In genomic region chr3:70606018-70606417, GRCh38 we compare ENCODE assay signal across 20 cellular contexts.
A peak's percentile ranks its signal among the peaks of the same experiment; 100 is the strongest.
DNase-seq lines count a peak whose midpoint lies in the region; ATAC-seq, FAIRE-seq and TF ChIP-seq lines count a peak whose summit lies in the region.
"Had no signal": no experiment of that assay in that cellular context is flagged by ENCODE, and none has a peak within 500 bp of the region (broad histone marks: within the 10 kb centered on the region; RNA-seq: fewer than 3 reads in every experiment).

No MANE protein-coding gene starts in this region.

- H3K27me3 ChIP-seq in H9 (ENCODE audit: insufficient read depth, low read length), result no peaks in the 10 kb centered on the region
- no peaks in the 10 kb centered on the region for H3K27me3 ChIP-seq in pancreas
- H3K27me3 ChIP-seq: gastroesophageal sphincter, left lung, upper lobe of left lung had no signal

- no peak for TF ChIP-seq POLR2A in GM12892 (IDR thresholded peaks at IDR 0.05; ENCODE audit: low read depth, low read length)

- no peak overlapping the region for H3K18ac ChIP-seq in H9 (ENCODE audit: insufficient read length, low read depth, low read length)

- ATAC-seq in omental fat pad (ENCODE audit: low FRiP score) (no peak), pancreas (no peak)
- ATAC-seq: activated T-helper 17 cell treated with anti-CD3 and anti-CD28 coated beads, Interleukin-2, amount 50 U/mL, for 72 hours; CD8-positive, alpha-beta T cell; gastroesophageal sphincter; left lung had no signal

- no peak overlapping the region for H2AFZ ChIP-seq in H9 (ENCODE audit: low read length)

- no peak overlapping the region for H3K4me3 Mint-ChIP-seq in H9
- H3K4me3 Mint-ChIP-seq: activated naive CD8-positive, alpha-beta T cell treated with anti-CD3 and anti-CD28 coated beads, Interleukin-2, amount 10 ng/mL, durations not matched to agents 7 days and 5 days; activated T-helper 17 cell treated with anti-CD3 and anti-CD28 coated beads, Interleukin-2, amount 50 U/mL, for 72 hours; CD8-positive, alpha-beta T cell had no signal

- H3K4me2 ChIP-seq in H9 (ENCODE audit: insufficient read depth, insufficient read length, low read length), result no peak overlapping the region
- H3K4me2 ChIP-seq: smooth muscle cell had no signal

- H3K27ac Mint-ChIP-seq in H9, result no peak overlapping the region
- H3K27ac Mint-ChIP-seq: activated naive CD8-positive, alpha-beta T cell treated with anti-CD3 and anti-CD28 coated beads, Interleukin-2, amount 10 ng/mL, durations not matched to agents 7 days and 5 days; activated T-helper 17 cell treated with anti-CD3 and anti-CD28 coated beads, Interleukin-2, amount 50 U/mL, for 72 hours; CD8-positive, alpha-beta T cell had no signal

- H3K27me3 Mint-ChIP-seq in H9 (ENCODE audit: low read depth), result no peaks in the 10 kb centered on the region

- H3K9me3 ChIP-seq in H9 (ENCODE audit: control insufficient read depth, low read depth, low read length), result no peaks in the 10 kb centered on the region
- H3K9me3 ChIP-seq in pancreas, result no peaks in the 10 kb centered on the region
- H3K9me3 ChIP-seq: gastroesophageal sphincter, left lung, prostate gland, upper lobe of left lung had no signal

- H4K91ac ChIP-seq in H9 (ENCODE audit: insufficient read length, low read depth, low read length), result no peak overlapping the region

- intact Hi-C loops in pancreas (cut with DNase I), result no loop called here

- DNase-seq in Caki2 (ENCODE audit: low read depth), result peak; percentile 21
- DNase-seq in H9, result no peak
- DNase-seq in NCI-H69 (lab: John Stamatoyannopoulos, UW), result peak; percentile 38
- DNase-seq in foreskin melanocyte, result peak; percentile 6
- no peak for DNase-seq in omental fat pad (ENCODE audit: low spot score)
- DNase-seq in NCI-H510A treated with DMSO at 0.1 percent for 48 hours (lab: John Stamatoyannopoulos, UW), result no peak
- DNase-seq in GM12892 (ENCODE audit: insufficient read length), result no peak
- DNase-seq in pancreas, result no peak
- DNase-seq: activated naive CD8-positive, alpha-beta T cell treated with anti-CD3 and anti-CD28 coated beads, Interleukin-2, amount 10 ng/mL, durations not matched to agents 7 days and 5 days; CD8-positive, alpha-beta T cell; left lung; stimulated activated CD4-positive, alpha-beta T cell treated with anti-CD3 and anti-CD28 coated beads, Interleukin-4, amount 100 ng/mL, for 24 hours; upper lobe of left lung had no signal

- no peak overlapping the region for H3K14ac ChIP-seq in H9 (ENCODE audit: insufficient read depth, low read length)

- no peak overlapping the region for H3K23ac ChIP-seq in H9 (ENCODE audit: insufficient read length, low read depth, low read length)

- H2BK20ac ChIP-seq in H9 (ENCODE audit: low read depth, low read length, poor library complexity, severe bottlenecking), result peak overlapping the region; percentile 83

- H2BK5ac ChIP-seq in H9 (ENCODE audit: insufficient read length, low read length), result no peak overlapping the region

- H3K9ac ChIP-seq in H9 (ENCODE audit: extremely low read depth, insufficient read length, low read length), result no peak overlapping the region

- TF ChIP-seq CTCF in H9 (conservative IDR thresholded peaks at IDR 0.05) (no peak), omental fat pad (IDR thresholded peaks at IDR 0.05) (no peak), pancreas (IDR thresholded peaks at IDR 0.05) (no peak)

- peak overlapping the region; percentile 88 for H2BK120ac ChIP-seq in H9 (ENCODE audit: low read depth, low read length, poor library complexity, severe bottlenecking)

- no peaks in the 10 kb centered on the region for H4K20me1 ChIP-seq in H9 (ENCODE audit: control insufficient read depth, insufficient read depth, insufficient read length)

- H3K4me3 ChIP-seq in pancreas, result no peak overlapping the region
- H3K4me3 ChIP-seq: gastroesophageal sphincter, left lung, prostate gland, smooth muscle cell, upper lobe of left lung had no signal

- no peak overlapping the region for H4K8ac ChIP-seq in H9 (replicated peaks; ENCODE audit: insufficient read length, low read depth, low read length)

- H4K5ac ChIP-seq in H9 (ENCODE audit: insufficient read length, low read depth, low read length), result no peak overlapping the region

- FAIRE-seq in GM12892 (lab: Jason Lieb, UNC) (no peak), pancreas (lab: Jason Lieb, UNC) (no peak)
- FAIRE-seq: H54 had no signal

- H3K27ac ChIP-seq in H9 (ENCODE audit: insufficient read length, low read depth, low read length) (no peak overlapping the region), pancreas (no peak overlapping the region)
- H3K27ac ChIP-seq: epithelial cell of prostate, gastroesophageal sphincter, left lung, prostate gland, RWPE1, upper lobe of left lung had no signal

- no peaks in the 10 kb centered on the region for H3K23me2 ChIP-seq in H9 (ENCODE audit: insufficient read length, low read depth, low read length, poor library complexity, severe bottlenecking)

- no peak overlapping the region for H2AK5ac ChIP-seq in H9 (ENCODE audit: insufficient read length, low read length)

- H3K4me1 ChIP-seq in H9 (ENCODE audit: insufficient read depth, low read length) (no peaks in the 10 kb centered on the region), pancreas (no peaks in the 10 kb centered on the region)
- H3K4me1 ChIP-seq: gastroesophageal sphincter, left lung, prostate gland, upper lobe of left lung had no signal

- H3K79me1 ChIP-seq in H9 (ENCODE audit: insufficient read depth, low read depth, low read length, poor library complexity, severe bottlenecking), result no peaks in the 10 kb centered on the region

- no peak overlapping the region for H3T11ph ChIP-seq in H9 (ENCODE audit: low read length)

- no peaks in the 10 kb centered on the region for H3K36me3 ChIP-seq in pancreas
- H3K36me3 ChIP-seq: gastroesophageal sphincter, left lung, prostate gland, upper lobe of left lung had no signal

- no peaks in the 10 kb centered on the region for H3K79me2 ChIP-seq in H9 (ENCODE audit: insufficient read depth, low read length)

- in situ Hi-C loops in Caki2 (cut with HindIII; ENCODE audit: low pct_unique_long_range_greater_than_20kb, low sequenced_read_pairs), result no loop called here

- H3K9me3 Mint-ChIP-seq in H9, result peaks cover under 1 to 1% of the 10 kb centered on the region in 2 experiments; a peak in 2 of 5 replicates
- H3K9me3 Mint-ChIP-seq: activated naive CD8-positive, alpha-beta T cell treated with anti-CD3 and anti-CD28 coated beads, Interleukin-2, amount 10 ng/mL, durations not matched to agents 7 days and 5 days; activated T-helper 17 cell treated with anti-CD3 and anti-CD28 coated beads, Interleukin-2, amount 50 U/mL, for 72 hours; CD8-positive, alpha-beta T cell had no signal

- H3K56ac ChIP-seq in H9 (ENCODE audit: insufficient read length, low read depth, low read length), result no peak overlapping the region

- H3K4ac ChIP-seq in H9 (ENCODE audit: low read depth, low read length), result no peak overlapping the region

- no peak overlapping the region for H2BK15ac ChIP-seq in H9 (ENCODE audit: low read depth, low read length)

- H3K4me1 Mint-ChIP-seq in H9, result no peaks in the 10 kb centered on the region
- H3K4me1 Mint-ChIP-seq: activated T-helper 17 cell treated with anti-CD3 and anti-CD28 coated beads, Interleukin-2, amount 50 U/mL, for 72 hours had no signal

- peaks cover 0 to 2% (median 0%) of the 10 kb centered on the region in 3 experiments; a peak in 1 of 7 replicates for H3K36me3 Mint-ChIP-seq in H9 (ENCODE audit: insufficient read depth in 1 of 3, low read depth in 3 of 3)
- H3K36me3 Mint-ChIP-seq: activated naive CD8-positive, alpha-beta T cell treated with anti-CD3 and anti-CD28 coated beads, Interleukin-2, amount 10 ng/mL, durations not matched to agents 7 days and 5 days; CD8-positive, alpha-beta T cell had no signal

- no peak overlapping the region for H2BK12ac ChIP-seq in H9 (ENCODE audit: insufficient read length, low read depth, low read length)

Comparison
In these comparisons a context has a peak if more than half of its experiments do, and no peak if none do; other contexts are left out.
1. DNase-seq: peak in Caki2 (single experiment), NCI-H69 (single experiment) and foreskin melanocyte (single experiment); none in H9 (single experiment), omental fat pad (single experiment), NCI-H510A treated with DMSO at 0.1 percent for 48 hours (single experiment), GM12892 (single experiment) and pancreas (0 of 6).